In genomic region chr11:724063-724732, GRCh38 we compare ENCODE assay signal across 12 cellular contexts. TPM values are rescaled to one million over a fixed set of nuclear protein-coding genes. Genes with fewer than 3 reads are reported as not detected.
A peak's percentile ranks its signal among the peaks of the same experiment; 100 is the strongest.
DNase-seq lines count a peak whose midpoint lies in the region; FAIRE-seq and TF ChIP-seq lines count a peak whose summit lies in the region.
"Had no signal": no experiment of that assay in that cellular context is flagged by ENCODE, and none has a peak within 500 bp of the region (broad histone marks: within the 10 kb centered on the region; RNA-seq: fewer than 3 reads in every experiment).

No MANE protein-coding gene starts in this region.

- peak; percentile 39 for DNase-seq in NCI-H82 (lab: John Stamatoyannopoulos, UW)
- no peak for DNase-seq in NCI-H82 treated with DMSO at 0.1 percent for 48 hours (lab: John Stamatoyannopoulos, UW; ENCODE audit: unreplicated experiment)
- DNase-seq in D341Med (ENCODE audit: low spot score), result peak; percentile 36
- peak; percentile 37 for DNase-seq in OCI-LY7 (ENCODE audit: low spot score)
- DNase-seq in kidney, result peak; percentile 81
- DNase-seq in middle frontal gyrus (ENCODE audit: extremely low spot score, low spot score), result no peak
- no peak for DNase-seq in NCI-H226
- no peak for DNase-seq in GDM1 (lab: John Stamatoyannopoulos, UW)
- DNase-seq: activated gamma-delta T cell treated with Interleukin-2 at 50 U/mL for 16 hours, body of pancreas, MG63, NCI-H2081 treated with DMSO at 0.1 percent for 48 hours had no signal

- TF ChIP-seq CTCF in OCI-LY7 (conservative IDR thresholded peaks at IDR 0.05; ENCODE audit: low read length), result no peak
- TF ChIP-seq CTCF in kidney (IDR thresholded peaks at IDR 0.05; ENCODE audit: borderline replicate concordance, extremely low read depth, insufficient read depth), result no peak

- BruUV-seq in OCI-LY7 (replicated peaks; lab: Mats Ljungman, UMichigan), result no TSS peak

- intact Hi-C loops in OCI-LY7 (cut with micrococcal nuclease; ENCODE audit: unreplicated experiment) (loop anchor here (5.0 kb wide), 1 partner anchor 167 kb away; no protein-coding TSS in a partner anchor), kidney (cut with DNase I) (loop anchor here (10.0 kb wide), 1 partner anchor 169 kb away; no protein-coding TSS in a partner anchor)

- H3K9me2 ChIP-seq in OCI-LY7 (ENCODE audit: insufficient read depth, low read length), result no peaks in the 10 kb centered on the region

- no peaks in the 10 kb centered on the region for H3K9me3 ChIP-seq in OCI-LY7 (ENCODE audit: low read length)
- H3K9me3 ChIP-seq in kidney (ENCODE audit: control insufficient read depth in 1 of 2, low read length in 2 of 2), result no peaks in the 10 kb centered on the region
- H3K9me3 ChIP-seq: body of pancreas, MG63 had no signal

- POLR2A ChIA-PET in OCI-LY7 (lab: Charles Lee), result interaction anchor here (0.6 to 2.7 kb wide), 3 partner anchors 23 to 92 kb away, joined by 3 to 7 read pairs (median 3); partner anchors contain the start of gene TALDO1

- H3K4me3 ChIP-seq in OCI-LY7 (ENCODE audit: low read depth, low read length, poor library complexity, severe bottlenecking), result no peak overlapping the region
- H3K4me3 ChIP-seq in kidney (ENCODE audit: low read length in 2 of 2), result no peak overlapping the region
- H3K4me3 ChIP-seq: body of pancreas, MG63 had no signal

- no peaks in the 10 kb centered on the region for H3K79me2 ChIP-seq in OCI-LY7 (ENCODE audit: insufficient read depth, low read depth, low read length)

- peak overlapping the region; percentile 49 for H3K4me2 ChIP-seq in OCI-LY7 (ENCODE audit: low read length)

- CTCF ChIA-PET in OCI-LY7 (lab: Charles Lee; ENCODE audit: unreplicated experiment), result interaction anchor here (0.5 to 1.1 kb wide), 4 partner anchors 28 to 170 kb away, joined by 3 to 12 read pairs (median 8); partner anchors contain the start of gene TMEM80

- no peak overlapping the region for H3K9ac ChIP-seq in kidney (ENCODE audit: low read length in 2 of 2)

- no peak overlapping the region for H2AFZ ChIP-seq in OCI-LY7 (ENCODE audit: low read length)

- H4K20me1 ChIP-seq in OCI-LY7 (ENCODE audit: insufficient read depth, low read length), result no peaks in the 10 kb centered on the region

- H3K27ac ChIP-seq in OCI-LY7 (ENCODE audit: low read depth, low read length, poor library complexity, severe bottlenecking) (no peak overlapping the region), kidney (ENCODE audit: low read depth in 2 of 2, low read length in 2 of 2) (no peak overlapping the region)
- H3K27ac ChIP-seq: body of pancreas had no signal

- H3K4me1 ChIP-seq in OCI-LY7 (ENCODE audit: insufficient read depth, low read length, poor library complexity, severe bottlenecking) (peaks cover 53% of the 10 kb centered on the region), kidney (ENCODE audit: control insufficient read depth in 1 of 2, insufficient read depth in 1 of 2, low read depth in 1 of 2, low read length in 2 of 2) (peaks cover 0 to 11% of the 10 kb centered on the region in 2 donors)

- H3K36me3 ChIP-seq in OCI-LY7 (ENCODE audit: insufficient read depth, low read length) (no peaks in the 10 kb centered on the region), kidney (ENCODE audit: control insufficient read depth in 1 of 2, insufficient read depth in 2 of 2, low read length in 2 of 2) (peaks cover 0 to 12% of the 10 kb centered on the region in 2 donors)
- H3K36me3 ChIP-seq: MG63 had no signal

- no peak for FAIRE-seq in kidney (lab: Jason Lieb, UNC)

RNA-seq across cellular contexts. Expression of gene EPS8L2, which starts 18.2 kb away (rescaled TPM):
- 3.8 and 4.8 TPM in 2 replicates for total RNA-seq in OCI-LY7 (2014; rRNA removed; shearing (Covaris generic))
- total RNA-seq in OCI-LY7 (2022) (7.1 and 9.3 TPM in 2 replicates), kidney (287 TPM)
- polyA plus RNA-seq in kidney (ENCODE audit: insufficient read depth, low read depth, low replicate concordance), result 199 TPM

RNA-seq across cellular contexts. Expression of gene TALDO1, which starts 23.1 kb away (rescaled TPM):
- total RNA-seq in OCI-LY7 (2014; rRNA removed; shearing (Covaris generic)), result 209 and 226 TPM in 2 replicates
- 172 and 195 TPM in 2 replicates for total RNA-seq in OCI-LY7 (2022)
- 175 TPM for total RNA-seq in kidney
- polyA plus RNA-seq in kidney (ENCODE audit: insufficient read depth, low read depth, low replicate concordance), result 312 TPM

RNA-seq across cellular contexts. Expression of gene TMEM80, which starts 28.6 kb away (rescaled TPM):
- 52.8 and 56.8 TPM in 2 replicates for total RNA-seq in OCI-LY7 (2014; rRNA removed; shearing (Covaris generic))
- total RNA-seq in OCI-LY7 (2022), result 51.6 and 52.7 TPM in 2 replicates
- 38.6 TPM for total RNA-seq in kidney
- 36.2 TPM for polyA plus RNA-seq in kidney (ENCODE audit: insufficient read depth, low read depth, low replicate concordance)

RNA-seq across cellular contexts. Expression of gene DEAF1, which starts 29.2 kb away (rescaled TPM):
- total RNA-seq in OCI-LY7 (2014; rRNA removed; shearing (Covaris generic)), result 35.6 and 42.7 TPM in 2 replicates
- total RNA-seq in OCI-LY7 (2022) (63.0 and 66.2 TPM in 2 replicates), kidney (54.5 TPM)
- 30.2 TPM for polyA plus RNA-seq in kidney (ENCODE audit: insufficient read depth, low read depth, low replicate concordance)

RNA-seq across cellular contexts. Expression of gene GATD1, which starts 53.1 kb away (rescaled TPM):
- 73.3 and 109 TPM in 2 replicates for total RNA-seq in OCI-LY7 (2014; rRNA removed; shearing (Covaris generic))
- total RNA-seq in OCI-LY7 (2022) (117 and 141 TPM in 2 replicates), kidney (66.2 TPM)
- 38.3 TPM for polyA plus RNA-seq in kidney (ENCODE audit: insufficient read depth, low read depth, low replicate concordance)

Comparison
In these comparisons a context has a peak if more than half of its experiments do, and no peak if none do; other contexts are left out.
1. DNase-seq: peak in NCI-H82 (single experiment), D341Med (single experiment), OCI-LY7 (single experiment) and kidney (single experiment); none in NCI-H82 treated with DMSO at 0.1 percent for 48 hours (single experiment), middle frontal gyrus (single experiment), NCI-H226 (single experiment) and GDM1 (single experiment).
2. RNA of gene EPS8L2, which starts 18.2 kb away (total RNA-seq): 287 TPM in kidney (single experiment); 3.8 to 9.3 TPM in OCI-LY7; every median in the first group is over 10 times any median in the second.